34 cellular contexts compared by ENCODE assay signal in genomic region chr1:110433213-110433612, GRCh38. TPM values are rescaled to one million over a fixed set of nuclear protein-coding genes. Genes with fewer than 3 reads are reported as not detected.
"Had no signal": no experiment of that assay in that cellular context is flagged by ENCODE, and none has a peak within 500 bp of the region (broad histone marks: within the 10 kb centered on the region; RNA-seq: fewer than 3 reads in every experiment).

No MANE protein-coding gene starts in this region.

- H3K4me1 Mint-ChIP-seq: activated naive CD8-positive, alpha-beta T cell treated with anti-CD3 and anti-CD28 coated beads for 36 hours; stimulated activated effector memory CD8-positive, alpha-beta T cell treated with anti-CD3 and anti-CD28 coated beads, Interleukin-12 subunit alpha, Interleukin-12 subunit beta, amount 100 ng/mL, for 72 hours; T-cell had no signal

- H3K36me3 ChIP-seq: adrenal gland, ascending aorta, cardiac muscle cell, colonic mucosa, gastroesophageal sphincter, sigmoid colon, stomach, suprapubic skin, tibial artery had no signal

- H3K4me1 ChIP-seq: ascending aorta, colonic mucosa, gastroesophageal sphincter, parathyroid adenoma, psoas muscle, sigmoid colon, stomach, suprapubic skin, tibial artery had no signal

- ATAC-seq: stimulated activated effector memory CD8-positive, alpha-beta T cell treated with anti-CD3 and anti-CD28 coated beads, Interleukin-12 subunit alpha, Interleukin-12 subunit beta, amount 100 ng/mL, for 72 hours; T-cell had no signal

- H3K27ac ChIP-seq: ascending aorta, cardiac muscle cell, colonic mucosa, dorsolateral prefrontal cortex, gastroesophageal sphincter, parathyroid adenoma, psoas muscle, sigmoid colon, stomach, suprapubic skin, tibial artery, VCaP had no signal

- H3K9ac ChIP-seq: parathyroid adenoma had no signal

- H3K9me3 ChIP-seq: adrenal gland, ascending aorta, colonic mucosa, gastroesophageal sphincter, psoas muscle, sigmoid colon, stomach, suprapubic skin, tibial artery had no signal

- H3K4me3 Mint-ChIP-seq: activated naive CD4-positive, alpha-beta T cell treated with anti-CD3 and anti-CD28 coated beads for 36 hours; activated naive CD8-positive, alpha-beta T cell treated with anti-CD3 and anti-CD28 coated beads for 36 hours; activated T-helper 1 cell treated with anti-CD3 and anti-CD28 coated beads, Interleukin-12 subunit alpha, Interleukin-12 subunit beta, Interleukin-2, Interleukin-4 antibody, amounts not matched to agents 30 ng/mL and 10 ng/mL and 1 ng/mL, durations not matched to agents 14 hours and 24 hours and 36 hours; brain; naive thymus-derived CD4-positive, alpha-beta T cell; stimulated activated effector memory CD8-positive, alpha-beta T cell treated with anti-CD3 and anti-CD28 coated beads, Interleukin-12 subunit alpha, Interleukin-12 subunit beta, amount 100 ng/mL, for 72 hours; T-cell had no signal

- H3K36me3 Mint-ChIP-seq: activated naive CD8-positive, alpha-beta T cell treated with anti-CD3 and anti-CD28 coated beads for 36 hours; brain; naive thymus-derived CD4-positive, alpha-beta T cell; stimulated activated effector memory CD8-positive, alpha-beta T cell treated with anti-CD3 and anti-CD28 coated beads, Interleukin-12 subunit alpha, Interleukin-12 subunit beta, amount 100 ng/mL, for 72 hours; T-cell had no signal

- H3K27me3 ChIP-seq: adrenal gland, ascending aorta, cardiac muscle cell, colonic mucosa had no signal

- DNase-seq: activated CD4-positive, alpha-beta T cell treated with anti-CD3 and anti-CD28 coated beads for 4 hours; activated CD4-positive, alpha-beta T cell treated with anti-CD3 and anti-CD28 coated beads, Interleukin-2, amount 50 U/mL, for 48 hours; activated CD8-positive, alpha-beta memory T cell treated with anti-CD3 and anti-CD28 coated beads for 24 hours; activated naive CD4-positive, alpha-beta T cell treated with anti-CD3 and anti-CD28 coated beads for 36 hours; cerebellar nuclear complex; colonic mucosa; effector memory CD4-positive, alpha-beta T cell; naive thymus-derived CD4-positive, alpha-beta T cell; occipital lobe; small intestine; stimulated activated CD4-positive, alpha-beta T cell treated with anti-CD3 and anti-CD28 coated beads, Interleukin-4, amount 100 ng/mL, for 24 hours; T-cell had no signal

- H3K9me3 Mint-ChIP-seq: activated naive CD4-positive, alpha-beta T cell treated with anti-CD3 and anti-CD28 coated beads for 36 hours; activated naive CD8-positive, alpha-beta T cell treated with anti-CD3 and anti-CD28 coated beads for 36 hours; activated T-helper 1 cell treated with anti-CD3 and anti-CD28 coated beads, Interleukin-12 subunit alpha, Interleukin-12 subunit beta, Interleukin-2, Interleukin-4 antibody, amounts not matched to agents 30 ng/mL and 10 ng/mL and 1 ng/mL, durations not matched to agents 14 hours and 24 hours and 36 hours; stimulated activated effector memory CD8-positive, alpha-beta T cell treated with anti-CD3 and anti-CD28 coated beads, Interleukin-12 subunit alpha, Interleukin-12 subunit beta, amount 100 ng/mL, for 72 hours; T-cell had no signal

- H3K79me2 ChIP-seq: parathyroid adenoma had no signal

- H2AFZ ChIP-seq: parathyroid adenoma had no signal

- H3K27ac Mint-ChIP-seq: activated naive CD4-positive, alpha-beta T cell treated with anti-CD3 and anti-CD28 coated beads for 36 hours; activated naive CD8-positive, alpha-beta T cell treated with anti-CD3 and anti-CD28 coated beads for 36 hours; activated T-helper 1 cell treated with anti-CD3 and anti-CD28 coated beads, Interleukin-12 subunit alpha, Interleukin-12 subunit beta, Interleukin-2, Interleukin-4 antibody, amounts not matched to agents 30 ng/mL and 10 ng/mL and 1 ng/mL, durations not matched to agents 14 hours and 24 hours and 36 hours; naive thymus-derived CD4-positive, alpha-beta T cell; stimulated activated effector memory CD8-positive, alpha-beta T cell treated with anti-CD3 and anti-CD28 coated beads, Interleukin-12 subunit alpha, Interleukin-12 subunit beta, amount 100 ng/mL, for 72 hours; T-cell had no signal

- H3K4me3 ChIP-seq: adrenal gland, ascending aorta, cardiac muscle cell, colonic mucosa, dorsolateral prefrontal cortex, gastroesophageal sphincter, lung, psoas muscle, sigmoid colon, stomach, suprapubic skin, tibial artery had no signal

RNA-seq across cellular contexts. Expression of gene PROK1, which starts 17.7 kb away (rescaled TPM):
- total RNA-seq: activated naive CD4-positive, alpha-beta T cell treated with anti-CD3 and anti-CD28 coated beads for 36 hours; activated naive CD8-positive, alpha-beta T cell treated with anti-CD3 and anti-CD28 coated beads for 36 hours; activated T-helper 1 cell treated with anti-CD3 and anti-CD28 coated beads, Interleukin-12 subunit alpha, Interleukin-12 subunit beta, Interleukin-2, Interleukin-4 antibody, amounts not matched to agents 30 ng/mL and 10 ng/mL and 1 ng/mL, durations not matched to agents 14 hours and 24 hours and 36 hours; ascending aorta; colonic mucosa; epithelial cell of proximal tubule; fibroblast of lung; fibroblast of villous mesenchyme; kidney epithelial cell; lung; naive thymus-derived CD4-positive, alpha-beta T cell; occipital lobe; stomach; T-helper 2 cell treated with Interferon-gamma antibody and Interleukin-4, amounts not matched to agents 100 ng/mL and 5 ng/mL, for 36 hours had no signal
- polyA plus RNA-seq: cardiac muscle cell; fibroblast of lung; naive thymus-derived CD4-positive, alpha-beta T cell had no signal
